14 cellular contexts compared by ENCODE assay signal in the genomic region with DNA sequence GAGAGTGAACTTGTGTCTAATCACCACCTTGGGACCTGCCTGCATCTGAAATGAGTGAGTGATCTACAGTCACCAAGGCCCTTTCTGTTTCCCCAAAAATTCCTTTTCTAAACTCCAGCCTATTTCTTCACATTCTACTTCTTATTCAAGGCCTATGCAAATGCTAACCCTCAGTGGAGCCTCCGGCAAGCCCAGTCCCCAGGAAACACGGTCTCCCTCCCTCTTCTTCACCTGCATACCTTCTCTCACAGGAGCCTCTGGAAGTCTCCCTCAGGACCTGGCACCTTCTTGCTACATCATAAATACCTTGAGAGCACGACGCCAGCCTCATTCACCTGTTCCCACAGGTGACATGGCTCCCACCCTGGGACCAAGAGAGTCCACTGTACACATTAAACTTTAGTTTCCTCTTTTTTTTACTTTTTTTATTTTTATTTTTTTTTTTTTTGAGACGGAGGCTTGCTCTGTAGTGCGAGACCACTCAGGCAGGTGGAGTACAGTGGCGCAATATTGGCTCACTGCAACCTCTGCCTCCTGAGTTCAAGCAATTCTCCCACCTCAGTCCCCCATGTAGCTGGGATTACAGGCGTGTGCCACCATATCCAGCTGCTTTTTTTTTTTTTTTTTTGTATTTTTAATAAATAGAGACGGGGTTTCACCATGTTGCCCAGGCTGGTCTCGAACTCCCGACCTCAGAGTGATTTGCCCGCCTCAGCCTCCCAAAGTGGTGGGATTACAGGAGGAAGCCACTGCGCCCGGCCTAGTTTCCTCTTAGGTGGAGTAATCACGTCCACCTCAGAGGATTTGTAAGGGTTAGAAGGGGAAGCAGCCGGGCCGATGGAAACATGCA.
DNase-seq lines count a peak whose midpoint lies in the region; ATAC-seq and TF ChIP-seq lines count a peak whose summit lies in the region.
"Had no signal": no experiment of that assay in that cellular context is flagged by ENCODE, and none has a peak within 500 bp of the region (broad histone marks: within the 10 kb centered on the region; RNA-seq: fewer than 3 reads in every experiment).

No MANE protein-coding gene starts in this region.

- H3K4me2 ChIP-seq in fibroblast of lung (ENCODE audit: extremely low read depth, insufficient read depth, low read length), result peak overlapping the region; percentile 13

- peaks cover 75% of the 10 kb centered on the region for H3K36me3 Mint-ChIP-seq in Calu3 (ENCODE audit: insufficient read depth, unreplicated experiment)

- H3K36me3 ChIP-seq in RWPE2 (ENCODE audit: low read depth) (peaks cover 24% of the 10 kb centered on the region), fibroblast of lung (ENCODE audit: control insufficient read depth, insufficient read depth, low read length) (no peaks in the 10 kb centered on the region), rectal smooth muscle tissue (ENCODE audit: control insufficient read depth, insufficient read depth, low read length) (no peaks in the 10 kb centered on the region), SJCRH30 (peaks cover 14% of the 10 kb centered on the region)
- H3K36me3 ChIP-seq: heart right ventricle, prostate gland had no signal

- BruUV-seq in Calu3 (replicated peaks; lab: Mats Ljungman, UMichigan), result no TSS peak

- H3K9me3 ChIP-seq in RWPE2 (ENCODE audit: severe bottlenecking) (no peaks in the 10 kb centered on the region), fibroblast of lung (ENCODE audit: control insufficient read depth, insufficient read depth, low read depth, low read length) (no peaks in the 10 kb centered on the region), SJCRH30 (replicated peaks) (no peaks in the 10 kb centered on the region; the same call in 1 of the 2 replicates)
- H3K9me3 ChIP-seq: heart right ventricle, prostate gland had no signal

- peaks cover 49% of the 10 kb centered on the region for H3K4me1 Mint-ChIP-seq in Calu3 (ENCODE audit: low read depth, unreplicated experiment)

- H3K9me3 Mint-ChIP-seq in Calu3 (ENCODE audit: low read depth, unreplicated experiment), result no peaks in the 10 kb centered on the region

- H3K27ac Mint-ChIP-seq in Calu3 (ENCODE audit: unreplicated experiment), result peak overlapping the region; percentile 40

- H3K79me2 ChIP-seq in fibroblast of lung (ENCODE audit: control insufficient read depth, insufficient read depth, low read length), result peaks cover 85% of the 10 kb centered on the region

- no peaks in the 10 kb centered on the region for H3K27me3 ChIP-seq in RWPE2 (ENCODE audit: insufficient read depth, poor library complexity, severe bottlenecking)
- H3K27me3 ChIP-seq in fibroblast of lung (ENCODE audit: control insufficient read depth, insufficient read depth, low read length), result no peaks in the 10 kb centered on the region
- H3K27me3 ChIP-seq in rectal smooth muscle tissue (ENCODE audit: control insufficient read depth, insufficient read depth, low read length), result no peaks in the 10 kb centered on the region
- H3K27me3 ChIP-seq in SJCRH30, result no peaks in the 10 kb centered on the region
- H3K27me3 ChIP-seq: heart right ventricle had no signal

- H4K20me1 ChIP-seq in fibroblast of lung (ENCODE audit: control insufficient read depth, extremely low read depth, insufficient read depth, low read length), result peaks cover 6% of the 10 kb centered on the region

- no peak overlapping the region for H3K4me3 Mint-ChIP-seq in Calu3 (ENCODE audit: low read depth, unreplicated experiment)

- H3K4me1 ChIP-seq in RWPE2 (ENCODE audit: insufficient read depth, poor library complexity, severe bottlenecking), result peaks cover 40% of the 10 kb centered on the region
- peaks cover 9% of the 10 kb centered on the region for H3K4me1 ChIP-seq in fibroblast of lung (ENCODE audit: control insufficient read depth, extremely low read depth, insufficient read depth, low read length)
- H3K4me1 ChIP-seq in rectal smooth muscle tissue (ENCODE audit: control insufficient read depth, insufficient read depth, low read length), result peaks cover 23% of the 10 kb centered on the region
- H3K4me1 ChIP-seq in SJCRH30, result peaks cover 14% of the 10 kb centered on the region

- H3K27ac ChIP-seq in RWPE2 (ENCODE audit: poor library complexity, severe bottlenecking) (peak overlapping the region; percentile 90), fibroblast of lung (ENCODE audit: insufficient read depth, low read length) (peak overlapping the region; percentile 34), rectal smooth muscle tissue (ENCODE audit: low read depth, low read length) (peak overlapping the region; percentile 24), SJCRH30 (no peak overlapping the region)

- ATAC-seq in RWPE2 (ENCODE audit: low read depth) (no peak), HG03108 (IDR thresholded peaks at IDR 0.05; ENCODE audit: unreplicated experiment) (no peak)

- no peaks in the 10 kb centered on the region for H3K27me3 Mint-ChIP-seq in Calu3 (ENCODE audit: unreplicated experiment)

- H2AFZ ChIP-seq in fibroblast of lung (ENCODE audit: low read length), result no peak overlapping the region

- TF ChIP-seq CTCF in Calu3 (IDR thresholded peaks at IDR 0.05; ENCODE audit: unreplicated experiment) (no peak), RWPE2 (IDR thresholded peaks at IDR 0.05; ENCODE audit: poor library complexity, severe bottlenecking) (no peak), fibroblast of lung (conservative IDR thresholded peaks at IDR 0.05 in 1 of 2, IDR thresholded peaks at IDR 0.05 in 1 of 2; ENCODE audit: low read depth in 1 of 2, low read length in 2 of 2) (no peak)

- H3K9ac ChIP-seq in fibroblast of lung (ENCODE audit: insufficient read depth, low read length) (peak overlapping the region; percentile 16), rectal smooth muscle tissue (ENCODE audit: low read length) (no peak overlapping the region)

- intact Hi-C loops in Calu3 (cut with micrococcal nuclease; ENCODE audit: unreplicated experiment), result no loop called here

- DNase-seq in Calu3 (no peak), RWPE2 (ENCODE audit: low spot score) (no peak), fibroblast of lung (ENCODE audit: low read depth in 2 of 2) (no peak), SJCRH30 (no peak), DMS53 treated with DMSO at 0.1 percent for 48 hours (lab: John Stamatoyannopoulos, UW; ENCODE audit: unreplicated experiment) (no peak)
- DNase-seq: activated CD8-positive, alpha-beta memory T cell treated with anti-CD3 and anti-CD28 coated beads, Interleukin-2, amount 50 U/mL, for 4 hours; GOT3; mesenchymal stem cell; NCI-H1105; NCI-H510A treated with DMSO at 0.1 percent for 48 hours had no signal

- H3K4me3 ChIP-seq in RWPE2 (ENCODE audit: severe bottlenecking) (no peak overlapping the region), fibroblast of lung (replicated peaks in 1 of 4; ENCODE audit: control extremely low read depth in 1 of 4, insufficient read depth in 1 of 4, low read depth in 3 of 4, low read length in 4 of 4) (no peak overlapping the region), rectal smooth muscle tissue (ENCODE audit: low read length) (no peak overlapping the region), SJCRH30 (no peak overlapping the region)
- H3K4me3 ChIP-seq: heart right ventricle, prostate gland had no signal

- CTCF ChIA-PET in Calu3 (lab: Charles Lee), result interaction anchor here (0.6 kb wide), 1 partner anchor 39 kb away, joined by 7 read pairs; no protein-coding TSS in a partner anchor
